In genomic region chr15:35038655-35039534, GRCh38 we compare ENCODE assay signal across 17 cellular contexts. TPM values are rescaled to one million over a fixed set of nuclear protein-coding genes. Genes with fewer than 3 reads are reported as not detected.
A peak's percentile ranks its signal among the peaks of the same experiment; 100 is the strongest.
DNase-seq lines count a peak whose midpoint lies in the region; ATAC-seq and TF ChIP-seq lines count a peak whose summit lies in the region.
"Had no signal": no experiment of that assay in that cellular context is flagged by ENCODE, and none has a peak within 500 bp of the region (broad histone marks: within the 10 kb centered on the region; RNA-seq: fewer than 3 reads in every experiment).

No MANE protein-coding gene starts in this region.

- no peaks in the 10 kb centered on the region for H3K27me3 ChIP-seq in upper lobe of right lung
- H3K27me3 ChIP-seq: heart right ventricle had no signal

- no peak overlapping the region for H3K4me3 ChIP-seq in upper lobe of right lung
- H3K4me3 ChIP-seq: heart right ventricle, left ventricle myocardium inferior had no signal

- intact Hi-C loops in upper lobe of right lung (cut with DNase I), result no loop called here

- no peaks in the 10 kb centered on the region for H3K36me3 ChIP-seq in upper lobe of right lung
- H3K36me3 ChIP-seq: heart right ventricle, left ventricle myocardium inferior had no signal

- H3K4me1 ChIP-seq in upper lobe of right lung, result no peaks in the 10 kb centered on the region
- H3K4me1 ChIP-seq: left ventricle myocardium inferior had no signal

- TF ChIP-seq CTCF in RWPE1 (conservative IDR thresholded peaks at IDR 0.05; ENCODE audit: low read depth) (no peak), upper lobe of right lung (IDR thresholded peaks at IDR 0.05) (no peak)

- POLR2A ChIA-PET in RWPE1 (lab: Yijun Ruan, JAX; ENCODE audit: low non-redundant PET), result no interaction called here

- no peaks in the 10 kb centered on the region for H3K9me3 ChIP-seq in upper lobe of right lung
- H3K9me3 ChIP-seq: heart right ventricle, left ventricle myocardium inferior had no signal

- no peak for TF ChIP-seq POLR2A in erythroblast (IDR thresholded peaks at IDR 0.05; ENCODE audit: low read length)

- DNase-seq in GM04503 (ENCODE audit: low read depth) (peak; percentile 69), RWPE1 (ENCODE audit: low spot score) (peak; percentile 24), erythroblast (lab: John Stamatoyannopoulos, UW) (peak; percentile 5 to 35), renal cortical epithelial cell (ENCODE audit: low read depth) (peak; percentile 52), upper lobe of right lung (no peak), NCI-H446 treated with DMSO at 0.1 percent for 48 hours (lab: John Stamatoyannopoulos, UW) (no peak)
- DNase-seq: activated CD4-positive, alpha-beta T cell treated with anti-CD3 and anti-CD28 coated beads, Interleukin-2, amount 10 ng/mL, durations not matched to agents 7 days and 5 days; anterior cingulate cortex; CD8-positive, alpha-beta memory T cell; effector CD8-positive, alpha-beta T cell; GOT3; heart right ventricle; left ventricle myocardium inferior; MV-4-11; NCI-H510A had no signal

- H3K27ac ChIP-seq in RWPE1 (peak overlapping the region; percentile 43; the same call in 1 of the 2 replicates), upper lobe of right lung (no peak overlapping the region)
- H3K27ac ChIP-seq: heart right ventricle, left ventricle myocardium inferior had no signal

- ATAC-seq in upper lobe of right lung, result no peak
- no peak for ATAC-seq in HG02973 (IDR thresholded peaks at IDR 0.05; ENCODE audit: unreplicated experiment)
- ATAC-seq in HG03571 (IDR thresholded peaks at IDR 0.05; ENCODE audit: unreplicated experiment), result no peak
- ATAC-seq: heart right ventricle had no signal

- CTCF ChIA-PET in RWPE1 (lab: Yijun Ruan, JAX), result interaction anchor here (1.0 kb wide), 1 partner anchor 20 kb away, joined by 3 read pairs; no protein-coding TSS in a partner anchor

RNA-seq across cellular contexts. Expression of gene NANOGP8, which starts 46.2 kb away (rescaled TPM):
- total RNA-seq in renal cortical epithelial cell (not detected in 2 replicates), upper lobe of right lung (not detected)
- total RNA-seq: activated CD4-positive, alpha-beta T cell treated with anti-CD3 and anti-CD28 coated beads, Interleukin-2, amount 10 ng/mL, durations not matched to agents 7 days and 5 days; CD8-positive, alpha-beta memory T cell; left ventricle myocardium inferior had no signal

RNA-seq across cellular contexts. Expression of gene ZNF770, which starts 50.8 kb away (rescaled TPM):
- total RNA-seq in renal cortical epithelial cell (34.7 and 85.1 TPM in 2 replicates), upper lobe of right lung (31.5 TPM)

Comparison
In these comparisons a context has a peak if more than half of its experiments do, and no peak if none do; other contexts are left out.
1. DNase-seq: peak in GM04503 (single experiment), RWPE1 (single experiment), erythroblast (2 of 2) and renal cortical epithelial cell (single experiment); none in upper lobe of right lung (single experiment) and NCI-H446 treated with DMSO at 0.1 percent for 48 hours (single experiment).